ENCODE assay signal across 8 cellular contexts in the genomic region with DNA sequence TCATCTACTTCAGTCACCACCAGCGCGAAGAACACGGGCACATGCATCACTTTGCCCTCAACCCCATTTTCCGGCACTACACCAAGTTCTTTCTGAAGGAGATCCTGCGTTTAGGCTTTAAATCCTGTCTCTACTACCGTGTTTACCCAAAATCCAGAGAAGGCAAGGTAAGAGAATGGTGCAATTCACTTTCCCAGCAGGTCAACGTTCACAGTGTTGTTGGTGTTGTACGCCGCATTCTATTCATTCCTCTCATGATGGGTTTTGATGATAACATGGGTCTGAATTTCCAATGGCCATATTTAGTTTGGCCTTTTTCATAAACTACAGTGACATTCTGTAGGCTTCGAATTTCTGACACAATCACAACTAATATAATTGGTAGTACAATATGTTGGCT.
"Had no signal": no experiment of that assay in that cellular context is flagged by ENCODE, and none has a peak within 500 bp of the region (broad histone marks: within the 10 kb centered on the region; RNA-seq: fewer than 3 reads in every experiment).

No MANE protein-coding gene starts in this region.

- FAIRE-seq: G401.6, GM12878, GM12891, GM12892, GM18507, GM19239 had no signal

- DNase-seq: GDM1, GF-D8 had no signal

- ATAC-seq: GM12878 had no signal

- H3K4me3 ChIP-seq: GM12878 had no signal
